ENCODE assay signal across 10 cellular contexts in genomic region chr13:33262997-33263396, GRCh38. TPM values are rescaled to one million over a fixed set of nuclear protein-coding genes. Genes with fewer than 3 reads are reported as not detected.
DNase-seq lines count a peak whose midpoint lies in the region; ATAC-seq and TF ChIP-seq lines count a peak whose summit lies in the region.
"Had no signal": no experiment of that assay in that cellular context is flagged by ENCODE, and none has a peak within 500 bp of the region (broad histone marks: within the 10 kb centered on the region; RNA-seq: fewer than 3 reads in every experiment).

No MANE protein-coding gene starts in this region.

- peak overlapping the region; percentile 80 for H3K27ac ChIP-seq in osteoblast (ENCODE audit: low read depth, low read length)

- DNase-seq in EH (ENCODE audit: low read depth): peak; percentile 34
- DNase-seq in NCI-H1092 treated with DMSO at 0.1 percent for 48 hours (lab: John Stamatoyannopoulos, UW): peak; percentile 15
- no peak for DNase-seq in chondrocyte (ENCODE audit: low spot score)
- no peak for DNase-seq in osteoblast (ENCODE audit: insufficient read length, low spot score, missing footprints)
- DNase-seq in AG20443 (ENCODE audit: low spot score): no peak
- DNase-seq in progenitor cell of endocrine pancreas (ENCODE audit: low spot score, unreplicated experiment): no peak

- no peaks in the 10 kb centered on the region for H3K27me3 ChIP-seq in osteoblast (ENCODE audit: insufficient read depth, low read length)

- H3K9me3 Mint-ChIP-seq in chondrocyte (ENCODE audit: low read depth) (no peaks in the 10 kb centered on the region), progenitor cell of endocrine pancreas (ENCODE audit: low read depth) (no peaks in the 10 kb centered on the region)
- H3K9me3 Mint-ChIP-seq: IgD-negative memory B cell had no signal

- peaks cover 78% of the 10 kb centered on the region for H3K4me1 ChIP-seq in osteoblast (ENCODE audit: insufficient read depth, low read length)

- H3K4me3 ChIP-seq in osteoblast (ENCODE audit: insufficient read depth, low read length): no peak overlapping the region
- H3K4me3 ChIP-seq: HAP-1 had no signal

- no peak for ATAC-seq in GM21723 (IDR thresholded peaks at IDR 0.05; ENCODE audit: unreplicated experiment)
- ATAC-seq in HG03159 (IDR thresholded peaks at IDR 0.05; ENCODE audit: unreplicated experiment): no peak

- TF ChIP-seq CTCF in chondrocyte (IDR thresholded peaks at IDR 0.05) (peak; percentile 58), osteoblast (IDR thresholded peaks at IDR 0.05; ENCODE audit: extremely low read depth, low read depth, low read length) (peak; percentile 17), progenitor cell of endocrine pancreas (IDR thresholded peaks at IDR 0.05; ENCODE audit: unreplicated experiment) (no peak)

- H3K4me3 Mint-ChIP-seq in chondrocyte (ENCODE audit: unreplicated experiment): no peak overlapping the region
- H3K4me3 Mint-ChIP-seq in progenitor cell of endocrine pancreas (ENCODE audit: low read depth): no peak overlapping the region
- H3K4me3 Mint-ChIP-seq: IgD-negative memory B cell had no signal

- H3K27ac Mint-ChIP-seq in chondrocyte (ENCODE audit: unreplicated experiment) (peak overlapping the region; percentile 71), progenitor cell of endocrine pancreas (no peak overlapping the region)
- H3K27ac Mint-ChIP-seq: IgD-negative memory B cell had no signal

- no peak overlapping the region for H3K4me2 ChIP-seq in osteoblast (ENCODE audit: insufficient read depth, low read length)

- H3K27me3 Mint-ChIP-seq in chondrocyte (ENCODE audit: low read depth) (no peaks in the 10 kb centered on the region), progenitor cell of endocrine pancreas (no peaks in the 10 kb centered on the region)

- H3K9me3 ChIP-seq in osteoblast (ENCODE audit: low read depth, low read length): no peaks in the 10 kb centered on the region
- H3K9me3 ChIP-seq: HAP-1 had no signal

- H2AFZ ChIP-seq in osteoblast (ENCODE audit: low read length): no peak overlapping the region

- peaks cover 14% of the 10 kb centered on the region for H4K20me1 ChIP-seq in osteoblast (ENCODE audit: insufficient read depth, low read length)

- H3K36me3 Mint-ChIP-seq in chondrocyte (ENCODE audit: low read depth) (no peaks in the 10 kb centered on the region), progenitor cell of endocrine pancreas (ENCODE audit: insufficient read depth) (no peaks in the 10 kb centered on the region)
- H3K36me3 Mint-ChIP-seq: IgD-negative memory B cell had no signal

- peaks cover 91% of the 10 kb centered on the region for H3K4me1 Mint-ChIP-seq in chondrocyte (ENCODE audit: low read depth)
- peaks cover 7% of the 10 kb centered on the region for H3K4me1 Mint-ChIP-seq in progenitor cell of endocrine pancreas (ENCODE audit: low read depth)
- H3K4me1 Mint-ChIP-seq: IgD-negative memory B cell had no signal

- peaks cover 99% of the 10 kb centered on the region for H3K79me2 ChIP-seq in osteoblast (ENCODE audit: insufficient read depth, low read length)

- peaks cover 15% of the 10 kb centered on the region for H3K36me3 ChIP-seq in osteoblast (ENCODE audit: insufficient read depth, low read length)
- H3K36me3 ChIP-seq: HAP-1 had no signal

RNA-seq across cellular contexts. Expression of gene STARD13, which starts 22.6 kb away (rescaled TPM):
- 37.6 to 57.8 TPM (median 41.0 TPM) in 3 replicates for total RNA-seq in chondrocyte
- total RNA-seq in osteoblast: 28.2 and 28.3 TPM in 2 replicates
- 11.6 and 11.7 TPM in 2 replicates for total RNA-seq in progenitor cell of endocrine pancreas

Comparison
In these comparisons a context has a peak if more than half of its experiments do, and no peak if none do; other contexts are left out.
1. DNase-seq: peak in EH (single experiment) and NCI-H1092 treated with DMSO at 0.1 percent for 48 hours (single experiment); none in chondrocyte (single experiment), osteoblast (single experiment), AG20443 (single experiment) and progenitor cell of endocrine pancreas (single experiment).